In genomic region chr1:172344444-172344843, GRCh38 we compare ENCODE assay signal across 16 cellular contexts.
DNase-seq lines count a peak whose midpoint lies in the region; ATAC-seq lines count a peak whose summit lies in the region.
"Had no signal": no experiment of that assay in that cellular context is flagged by ENCODE, and none has a peak within 500 bp of the region (broad histone marks: within the 10 kb centered on the region; RNA-seq: fewer than 3 reads in every experiment).

No MANE protein-coding gene starts in this region.

- peak overlapping the region in 2 of 4 donors; percentile 26 to 89 for H3K4me3 Mint-ChIP-seq in IgD-negative memory B cell
- peak overlapping the region; percentile 7 for H3K4me3 Mint-ChIP-seq in stimulated activated effector memory CD8-positive, alpha-beta T cell treated with anti-CD3 and anti-CD28 coated beads, Interleukin-12 subunit alpha, Interleukin-12 subunit beta, amount 100 ng/mL, for 72 hours
- no peak overlapping the region for H3K4me3 Mint-ChIP-seq in T-helper 2 cell treated with Interferon-gamma antibody and Interleukin-4, amounts not matched to agents 5 μg/mL and 100 μg/mL, for 36 hours
- H3K4me3 Mint-ChIP-seq: activated T-cell treated with anti-CD3 and anti-CD28 coated beads, Interleukin-2, amount 50 U/mL, for 4 hours had no signal

- H3K4me1 ChIP-seq in right cardiac atrium (ENCODE audit: control insufficient read depth, insufficient read depth, low read length) (peaks cover 1% of the 10 kb centered on the region), mesendoderm (ENCODE audit: control insufficient read depth, low read depth, low read length) (no peaks in the 10 kb centered on the region)

- DNase-seq in SK-N-MC (ENCODE audit: low read depth, low spot score) (no peak), right cardiac atrium (peak in 2 of 3 donors; percentile 35 to 45), mesendoderm (no peak)
- no peak for DNase-seq in stimulated activated effector memory CD8-positive, alpha-beta T cell treated with anti-CD3 and anti-CD28 coated beads, Interleukin-12 subunit alpha, Interleukin-12 subunit beta, amount 100 ng/mL, for 72 hours (ENCODE audit: low spot score in 2 of 2)
- DNase-seq in T-helper 2 cell treated with Interferon-gamma antibody and Interleukin-4, amounts not matched to agents 5 μg/mL and 100 μg/mL, for 36 hours (ENCODE audit: low spot score): no peak
- DNase-seq: activated T-cell treated with anti-CD3 and anti-CD28 coated beads, Interleukin-2, amount 50 U/mL, for 4 hours; amygdala; effector CD4-positive, alpha-beta T cell; lower lobe of right lung; NCI-H748 treated with DMSO at 0.1 percent for 48 hours; posterior cingulate gyrus; stimulated activated CD4-positive, alpha-beta T cell treated with anti-CD3 and anti-CD28 coated beads, Interleukin-4, amount 100 ng/mL, for 24 hours had no signal

- no peak overlapping the region for H3K4ac ChIP-seq in mesendoderm (ENCODE audit: low read depth, low read length)

- WGBS in right cardiac atrium: 70% methylated on average over 7 of the region's 7 CpGs
- WGBS in mesendoderm (ENCODE audit: extremely low coverage, insufficient coverage, low lambda C conversion rate): no CpG with 5 or more reads among the region's 7 CpGs

- H3K9ac ChIP-seq in SK-N-MC (ENCODE audit: insufficient read length) (no peak overlapping the region), mesendoderm (ENCODE audit: low read length) (no peak overlapping the region)

- no peak overlapping the region for H2BK5ac ChIP-seq in mesendoderm (ENCODE audit: low read length)

- no peak overlapping the region for H3K56ac ChIP-seq in mesendoderm (ENCODE audit: low read length)

- no peak overlapping the region for H3K18ac ChIP-seq in mesendoderm (ENCODE audit: low read length)

- peak overlapping the region; percentile 96 for H3K27ac ChIP-seq in SK-N-MC
- H3K27ac ChIP-seq in right cardiac atrium (ENCODE audit: low read length): peak overlapping the region; percentile 64
- no peak overlapping the region for H3K27ac ChIP-seq in mesendoderm (ENCODE audit: low read depth, low read length)
- H3K27ac ChIP-seq: lower lobe of right lung had no signal

- intact Hi-C loops in right cardiac atrium (cut with DNase I): no loop called here

- no peaks in the 10 kb centered on the region for H3K79me2 ChIP-seq in mesendoderm (ENCODE audit: control insufficient read depth, insufficient read depth, low read length)

- peaks cover 3% of the 10 kb centered on the region for H3K36me3 Mint-ChIP-seq in IgD-negative memory B cell
- no peaks in the 10 kb centered on the region for H3K36me3 Mint-ChIP-seq in stimulated activated effector memory CD8-positive, alpha-beta T cell treated with anti-CD3 and anti-CD28 coated beads, Interleukin-12 subunit alpha, Interleukin-12 subunit beta, amount 100 ng/mL, for 72 hours
- peaks cover 6% of the 10 kb centered on the region for H3K36me3 Mint-ChIP-seq in T-helper 2 cell treated with Interferon-gamma antibody and Interleukin-4, amounts not matched to agents 5 μg/mL and 100 μg/mL, for 36 hours (ENCODE audit: low read depth)

- H3K4me2 ChIP-seq in mesendoderm (ENCODE audit: low read length): no peak overlapping the region

- H3K79me1 ChIP-seq in mesendoderm (ENCODE audit: low read length): no peaks in the 10 kb centered on the region

- no peak for ATAC-seq in right cardiac atrium
- ATAC-seq in stimulated activated effector memory CD8-positive, alpha-beta T cell treated with anti-CD3 and anti-CD28 coated beads, Interleukin-12 subunit alpha, Interleukin-12 subunit beta, amount 100 ng/mL, for 72 hours: no peak
- ATAC-seq in HG02588 (IDR thresholded peaks at IDR 0.05; ENCODE audit: unreplicated experiment): no peak
- no peak for ATAC-seq in GM18867 (IDR thresholded peaks at IDR 0.05; ENCODE audit: unreplicated experiment)
- ATAC-seq: activated CD4-positive, CD25-positive, alpha-beta regulatory T cell treated with anti-CD3 and anti-CD28 coated beads, Interleukin-2, amount 50 U/mL, for 24 hours; lower lobe of right lung had no signal

- no peaks in the 10 kb centered on the region for H3K27me3 ChIP-seq in right cardiac atrium (ENCODE audit: control insufficient read depth, insufficient read depth)
- peaks cover 1% of the 10 kb centered on the region for H3K27me3 ChIP-seq in mesendoderm (ENCODE audit: insufficient read depth, low read length, poor library complexity)

- H3K9me3 ChIP-seq in SK-N-MC (ENCODE audit: low read depth, low read length) (no peaks in the 10 kb centered on the region), right cardiac atrium (ENCODE audit: control insufficient read depth, low read length) (no peaks in the 10 kb centered on the region)
- H3K9me3 ChIP-seq: lower lobe of right lung had no signal

- H3K36me3 ChIP-seq in SK-N-MC (ENCODE audit: insufficient read depth, low read length) (no peaks in the 10 kb centered on the region), mesendoderm (ENCODE audit: control insufficient read depth, insufficient read depth, low read length) (no peaks in the 10 kb centered on the region)
- H3K36me3 ChIP-seq: lower lobe of right lung had no signal

- H3K23ac ChIP-seq in mesendoderm (ENCODE audit: low read length): no peak overlapping the region

- no peak overlapping the region for H2BK120ac ChIP-seq in mesendoderm (ENCODE audit: low read depth, low read length)

- H2BK15ac ChIP-seq in mesendoderm (replicated peaks; ENCODE audit: low read depth): no peak overlapping the region

- peaks cover 46 to 57% (median 55%) of the 10 kb centered on the region in 3 donors for H3K4me1 Mint-ChIP-seq in IgD-negative memory B cell
- peaks cover 37% of the 10 kb centered on the region for H3K4me1 Mint-ChIP-seq in stimulated activated effector memory CD8-positive, alpha-beta T cell treated with anti-CD3 and anti-CD28 coated beads, Interleukin-12 subunit alpha, Interleukin-12 subunit beta, amount 100 ng/mL, for 72 hours
- peaks cover 31% of the 10 kb centered on the region for H3K4me1 Mint-ChIP-seq in T-helper 2 cell treated with Interferon-gamma antibody and Interleukin-4, amounts not matched to agents 5 μg/mL and 100 μg/mL, for 36 hours (ENCODE audit: low read depth)

- H3K9me3 Mint-ChIP-seq in IgD-negative memory B cell: peaks cover 6 to 28% (median 11%) of the 10 kb centered on the region in 3 donors
- H3K9me3 Mint-ChIP-seq in stimulated activated effector memory CD8-positive, alpha-beta T cell treated with anti-CD3 and anti-CD28 coated beads, Interleukin-12 subunit alpha, Interleukin-12 subunit beta, amount 100 ng/mL, for 72 hours: peaks cover 18% of the 10 kb centered on the region
- peaks cover 22% of the 10 kb centered on the region for H3K9me3 Mint-ChIP-seq in T-helper 2 cell treated with Interferon-gamma antibody and Interleukin-4, amounts not matched to agents 5 μg/mL and 100 μg/mL, for 36 hours

- H3K4me3 ChIP-seq in SK-N-MC: no peak overlapping the region
- H3K4me3 ChIP-seq in right cardiac atrium (ENCODE audit: low read length): no peak overlapping the region
- H3K4me3 ChIP-seq in mesendoderm (ENCODE audit: low read length): no peak overlapping the region
- H3K4me3 ChIP-seq: lower lobe of right lung had no signal

- H3K27ac Mint-ChIP-seq in IgD-negative memory B cell: peak overlapping the region; percentile 0 to 91 (median 19)
- no peak overlapping the region for H3K27ac Mint-ChIP-seq in stimulated activated effector memory CD8-positive, alpha-beta T cell treated with anti-CD3 and anti-CD28 coated beads, Interleukin-12 subunit alpha, Interleukin-12 subunit beta, amount 100 ng/mL, for 72 hours
- no peak overlapping the region for H3K27ac Mint-ChIP-seq in T-helper 2 cell treated with Interferon-gamma antibody and Interleukin-4, amounts not matched to agents 5 μg/mL and 100 μg/mL, for 36 hours

- H3K27me3 Mint-ChIP-seq in IgD-negative memory B cell: no peaks in the 10 kb centered on the region
- H3K27me3 Mint-ChIP-seq in T-helper 2 cell treated with Interferon-gamma antibody and Interleukin-4, amounts not matched to agents 5 μg/mL and 100 μg/mL, for 36 hours (ENCODE audit: low read depth): no peaks in the 10 kb centered on the region

- no peak overlapping the region for H4K5ac ChIP-seq in mesendoderm (ENCODE audit: low read length)

- H2AK5ac ChIP-seq in mesendoderm (ENCODE audit: low read length): no peak overlapping the region

- H4K8ac ChIP-seq in mesendoderm (ENCODE audit: low read depth, low read length): no peak overlapping the region

Comparison
In these comparisons a context has a peak if more than half of its experiments do, and no peak if none do; other contexts are left out.
1. H3K27ac Mint-ChIP-seq: peak in IgD-negative memory B cell (3 of 3); none in stimulated activated effector memory CD8-positive, alpha-beta T cell treated with anti-CD3 and anti-CD28 coated beads, Interleukin-12 subunit alpha, Interleukin-12 subunit beta, amount 100 ng/mL, for 72 hours (single experiment) and T-helper 2 cell treated with Interferon-gamma antibody and Interleukin-4, amounts not matched to agents 5 μg/mL and 100 μg/mL, for 36 hours (single experiment).
2. DNase-seq: peak in right cardiac atrium (2 of 3); none in SK-N-MC (single experiment), stimulated activated effector memory CD8-positive, alpha-beta T cell treated with anti-CD3 and anti-CD28 coated beads, Interleukin-12 subunit alpha, Interleukin-12 subunit beta, amount 100 ng/mL, for 72 hours (0 of 2), T-helper 2 cell treated with Interferon-gamma antibody and Interleukin-4, amounts not matched to agents 5 μg/mL and 100 μg/mL, for 36 hours (single experiment) and mesendoderm (single experiment).